Comparison of ENCODE assay signal across 8 cellular contexts in genomic region chr20:347640-348484, GRCh38. TPM values are rescaled to one million over a fixed set of nuclear protein-coding genes. Genes with fewer than 3 reads are reported as not detected.
DNase-seq lines count a peak whose midpoint lies in the region; ATAC-seq and TF ChIP-seq lines count a peak whose summit lies in the region.

No MANE protein-coding gene starts in this region.

- no peak for TF ChIP-seq CTCF in kidney epithelial cell (IDR thresholded peaks at IDR 0.05; ENCODE audit: insufficient read depth, low read length, poor library complexity, severe bottlenecking)

- no peaks in the 10 kb centered on the region for H3K27me3 ChIP-seq in kidney epithelial cell (ENCODE audit: control insufficient read depth, insufficient read depth, low read length)

- peak overlapping the region; percentile 98 for H3K27ac ChIP-seq in cingulate gyrus (ENCODE audit: low read depth, low read length)

- peak; percentile 69 for ATAC-seq in HG03342 (IDR thresholded peaks at IDR 0.05; ENCODE audit: unreplicated experiment)
- peak; percentile 81 to 84 for ATAC-seq in activated CD4-positive, CD25-positive, alpha-beta regulatory T cell treated with anti-CD3 and anti-CD28 coated beads, Interleukin-2, amount 50 U/mL, for 24 hours

- peak overlapping the region; percentile 76 for H3K4me3 ChIP-seq in kidney epithelial cell (ENCODE audit: low read depth, low read length)

- DNase-seq in C1 segment of cervical spinal cord (lab: John Stamatoyannopoulos, UW) = peak in 13 of 14 donors; percentile 43 to 91 (median 76)
- peak; percentile 90 for DNase-seq in GM19238 (ENCODE audit: insufficient read length, low spot score)
- DNase-seq in NCI-H345 (lab: John Stamatoyannopoulos, UW) = peak; percentile 99
- no peak for DNase-seq in kidney epithelial cell (ENCODE audit: low read depth)
- peak in 2 of 3 donors; percentile 56 to 69 for DNase-seq in stimulated activated CD4-positive, alpha-beta T cell treated with anti-CD3 and anti-CD28 coated beads, Interleukin-12 subunit alpha, Interleukin-12 subunit beta, amount 100 ng/mL, for 48 hours (ENCODE audit: low read depth in 2 of 3, low spot score in 1 of 3)

- no peaks in the 10 kb centered on the region for H3K36me3 ChIP-seq in kidney epithelial cell (ENCODE audit: control insufficient read depth, insufficient read depth, low read length)

RNA-seq across cellular contexts. Expression of gene NRSN2, which starts 1.0 kb away (rescaled TPM):
- 36.9 and 37.5 TPM in 2 replicates for total RNA-seq in kidney epithelial cell

RNA-seq across cellular contexts. Expression of gene SOX12, which starts 22.5 kb away (rescaled TPM):
- total RNA-seq in kidney epithelial cell = 10.2 and 13.1 TPM in 2 replicates

RNA-seq across cellular contexts. Expression of gene TRIB3, which starts 32.7 kb away (rescaled TPM):
- 409 and 519 TPM in 2 replicates for total RNA-seq in kidney epithelial cell

RNA-seq across cellular contexts. Expression of gene ZCCHC3, which starts 50.5 kb away (rescaled TPM):
- 16.1 and 23.3 TPM in 2 replicates for total RNA-seq in kidney epithelial cell

RNA-seq across cellular contexts. Expression of gene C20orf96, which starts 57.3 kb away (rescaled TPM):
- total RNA-seq in kidney epithelial cell = 8.0 and 8.1 TPM in 2 replicates
